Comparison of ENCODE assay signal across 1 cellular context in genomic region chr3:160449660-160450598, GRCh38.
TF ChIP-seq lines count a peak whose summit lies in the region.

TRIM59 (minus strand) TSS chr3:160449786; CDS start chr3:160439183, 10,603 bp downstream.

TF ChIP-seq in HepG2, 621 proteins besides CTCF, POLR2A, EP300 and RAD21 (continued from another document and continues in another):
- TF ChIP-seq ZMYM3 (CRISPR knock-in tag; IDR thresholded peaks at IDR 0.05) (0 out of 2 replicates have a peak, but pooled peaks have one; percentile 4), MAX (IDR thresholded peaks at IDR 0.05) (peak; percentile 49; the same call in 1 of the 2 replicates), YEATS4 (CRISPR knock-in tag; IDR thresholded peaks at IDR 0.05; ENCODE audit: borderline replicate concordance) (0 out of 2 replicates have a peak, but pooled peaks have one; percentile 44), ZBTB38 (CRISPR knock-in tag; IDR thresholded peaks at IDR 0.05) (no peak), ZNF362 (CRISPR knock-in tag; IDR thresholded peaks at IDR 0.05; ENCODE audit: borderline replicate concordance) (no peak), HOMEZ (CRISPR knock-in tag; IDR thresholded peaks at IDR 0.05; ENCODE audit: low read depth) (peak; percentile 43; the same call in 1 of the 2 replicates), IRF9 (CRISPR knock-in tag; IDR thresholded peaks at IDR 0.05; ENCODE audit: borderline replicate concordance) (no peak), TMF1 (CRISPR knock-in tag; IDR thresholded peaks at IDR 0.05; ENCODE audit: low read depth) (no peak; the same call in 1 of the 2 replicates), ZBTB34 (CRISPR knock-in tag; IDR thresholded peaks at IDR 0.05) (no peak), BORCS8-MEF2B (CRISPR knock-in tag; IDR thresholded peaks at IDR 0.05) (peak; percentile 60; the same call in 1 of the 2 replicates), SNAPC4 (CRISPR knock-in tag; IDR thresholded peaks at IDR 0.05) (no peak), SALL1 (CRISPR knock-in tag; IDR thresholded peaks at IDR 0.05) (peak; percentile 45), ZNF292 (CRISPR knock-in tag; IDR thresholded peaks at IDR 0.05; ENCODE audit: borderline replicate concordance, low read depth) (no peak), KDM1A (CRISPR knock-in tag; IDR thresholded peaks at IDR 0.05) (no peak), ZNF766 (CRISPR knock-in tag; IDR thresholded peaks at IDR 0.05; ENCODE audit: borderline replicate concordance) (no peak), ZNF687 (CRISPR knock-in tag; IDR thresholded peaks at IDR 0.05) (peak; percentile 76), ZSCAN31 (CRISPR knock-in tag; IDR thresholded peaks at IDR 0.05; ENCODE audit: low read depth) (no peak), SIX4 (CRISPR knock-in tag; IDR thresholded peaks at IDR 0.05) (no peak), JUNB (CRISPR knock-in tag; IDR thresholded peaks at IDR 0.05; ENCODE audit: borderline replicate concordance) (no peak), ADNP (CRISPR knock-in tag; IDR thresholded peaks at IDR 0.05) (no peak), ZNF800 (CRISPR knock-in tag; IDR thresholded peaks at IDR 0.05) (no peak), ARNTL (CRISPR knock-in tag; IDR thresholded peaks at IDR 0.05) (no peak), RFX5 (IDR thresholded peaks at IDR 0.05; ENCODE audit: low read depth, low read length) (no peak), TFDP1 (CRISPR knock-in tag; IDR thresholded peaks at IDR 0.05; ENCODE audit: borderline replicate concordance) (no peak), ZNF451 (CRISPR knock-in tag; IDR thresholded peaks at IDR 0.05) (no peak), RAD51 (IDR thresholded peaks at IDR 0.05; ENCODE audit: borderline replicate concordance) (no peak), HMGXB4 (CRISPR knock-in tag; IDR thresholded peaks at IDR 0.05; ENCODE audit: borderline replicate concordance in 1 of 2, low read depth in 1 of 2) (no peak), NONO (IDR thresholded peaks at IDR 0.05) (no peak), NONO (CRISPR knock-in tag; conservative IDR thresholded peaks at IDR 0.05) (no peak), ZBTB7B (CRISPR knock-in tag; IDR thresholded peaks at IDR 0.05) (no peak), ZBTB4 (CRISPR knock-in tag; IDR thresholded peaks at IDR 0.05; ENCODE audit: borderline replicate concordance) (no peak), SYNCRIP (IDR thresholded peaks at IDR 0.05; ENCODE audit: insufficient read depth, low read depth, low read length) (no peak), POLR2AphosphoS5 (IDR thresholded peaks at IDR 0.05; ENCODE audit: low read depth, low read length) (peak; percentile 53)
